In genomic region chr15:93989611-93990010, GRCh38 we compare ENCODE assay signal across 16 cellular contexts.
DNase-seq lines count a peak whose midpoint lies in the region; ATAC-seq and TF ChIP-seq lines count a peak whose summit lies in the region.
"Had no signal": no experiment of that assay in that cellular context is flagged by ENCODE, and none has a peak within 500 bp of the region (broad histone marks: within the 10 kb centered on the region; RNA-seq: fewer than 3 reads in every experiment).

No MANE protein-coding gene starts in this region.

- no peaks in the 10 kb centered on the region for H4K20me1 ChIP-seq in BLaER1
- H4K20me1 ChIP-seq: BLaER1 treated with 17β-estradiol and CSF1 and Interleukin-3, amounts not matched to agents 10 nM and 100 nM had no signal

- H3K4ac ChIP-seq in neuronal stem cell (ENCODE audit: low read length), result no peak overlapping the region

- no CpG with 5 or more reads among the region's 3 CpGs for WGBS in neuronal stem cell (ENCODE audit: extremely low coverage in 2 of 2, insufficient read length in 2 of 2, insufficient replicate concordance in 1 of 2), 2 donors
- WGBS in upper lobe of left lung, 2 donors, result 73 to 83% methylated on average over 3 of the region's 3 CpGs

- no peak overlapping the region for H4K8ac ChIP-seq in neuronal stem cell (ENCODE audit: low read depth, low read length)

- no peak overlapping the region for H2BK120ac ChIP-seq in neuronal stem cell (ENCODE audit: low read depth, low read length)

- no peak overlapping the region for H3K9ac ChIP-seq in BLaER1
- no peak overlapping the region for H3K9ac ChIP-seq in neuronal stem cell (ENCODE audit: low read depth, low read length, poor library complexity)
- H3K9ac ChIP-seq: BLaER1 treated with 17β-estradiol and CSF1 and Interleukin-3, amounts not matched to agents 10 nM and 100 nM had no signal

- intact Hi-C loops in activated T-helper 1 cell treated with anti-CD3 and anti-CD28 coated beads, Interleukin-12 subunit alpha, Interleukin-12 subunit beta, Interleukin-2, Interleukin-4 antibody, amounts not matched to agents 30 ng/mL and 10 ng/mL and 1 ng/mL, durations not matched to agents 14 hours and 24 hours and 36 hours (cut with micrococcal nuclease), result loop anchor here (10.0 kb wide), 1 partner anchor 55 kb away; no protein-coding TSS in a partner anchor

- H2BK12ac ChIP-seq in neuronal stem cell (ENCODE audit: low read length), result peak overlapping the region; percentile 11

- H3K4me3 Mint-ChIP-seq in glutamatergic neuron (ENCODE audit: unreplicated experiment), result no peak overlapping the region
- no peak overlapping the region for H3K4me3 Mint-ChIP-seq in activated T-helper 1 cell treated with anti-CD3 and anti-CD28 coated beads, Interleukin-12 subunit alpha, Interleukin-12 subunit beta, Interleukin-2, Interleukin-4 antibody, amounts not matched to agents 30 ng/mL and 10 ng/mL and 1 ng/mL, durations not matched to agents 14 hours and 24 hours and 36 hours
- H3K4me3 Mint-ChIP-seq: CD8-positive, alpha-beta T cell; IgD-negative memory B cell had no signal

- H3K14ac ChIP-seq in neuronal stem cell (ENCODE audit: low read length), result no peak overlapping the region

- peak overlapping the region; percentile 62 for H3K18ac ChIP-seq in neuronal stem cell (ENCODE audit: low read length)

- H3K36me3 ChIP-seq in BLaER1 (no peaks in the 10 kb centered on the region), SJCRH30 (no peaks in the 10 kb centered on the region), neuronal stem cell (replicated peaks in 1 of 2; ENCODE audit: control insufficient read depth in 2 of 2, insufficient read depth in 2 of 2, low read length in 2 of 2) (no peaks in the 10 kb centered on the region), upper lobe of left lung (no peaks in the 10 kb centered on the region)
- H3K36me3 ChIP-seq: BLaER1 treated with 17β-estradiol and CSF1 and Interleukin-3, amounts not matched to agents 10 nM and 100 nM; HAP-1 had no signal

- H3K79me1 ChIP-seq in neuronal stem cell (ENCODE audit: low read depth, low read length), result no peaks in the 10 kb centered on the region

- no peak overlapping the region for H2AFZ ChIP-seq in neuronal stem cell (ENCODE audit: low read length)

- H3K27ac Mint-ChIP-seq in glutamatergic neuron (ENCODE audit: unreplicated experiment), result peak overlapping the region; percentile 85
- H3K27ac Mint-ChIP-seq in activated T-helper 1 cell treated with anti-CD3 and anti-CD28 coated beads, Interleukin-12 subunit alpha, Interleukin-12 subunit beta, Interleukin-2, Interleukin-4 antibody, amounts not matched to agents 30 ng/mL and 10 ng/mL and 1 ng/mL, durations not matched to agents 14 hours and 24 hours and 36 hours, result no peak overlapping the region
- H3K27ac Mint-ChIP-seq: CD8-positive, alpha-beta T cell; IgD-negative memory B cell had no signal

- ATAC-seq in upper lobe of left lung (ENCODE audit: low FRiP score in 2 of 2), result no peak
- ATAC-seq: CD8-positive, alpha-beta T cell; HepG2 had no signal

- peaks cover 26% of the 10 kb centered on the region for H3K4me1 Mint-ChIP-seq in glutamatergic neuron (ENCODE audit: low read depth, unreplicated experiment)
- peaks cover 22% of the 10 kb centered on the region for H3K4me1 Mint-ChIP-seq in activated T-helper 1 cell treated with anti-CD3 and anti-CD28 coated beads, Interleukin-12 subunit alpha, Interleukin-12 subunit beta, Interleukin-2, Interleukin-4 antibody, amounts not matched to agents 30 ng/mL and 10 ng/mL and 1 ng/mL, durations not matched to agents 14 hours and 24 hours and 36 hours (ENCODE audit: low read depth)
- H3K4me1 Mint-ChIP-seq: IgD-negative memory B cell had no signal

- H2AK5ac ChIP-seq in neuronal stem cell (ENCODE audit: low read depth, low read length), result no peak overlapping the region

- no peak overlapping the region for H2BK15ac ChIP-seq in neuronal stem cell (ENCODE audit: low read length)

- no peak overlapping the region for H4K91ac ChIP-seq in neuronal stem cell (ENCODE audit: low read depth, low read length, poor library complexity)

- H3K4me1 ChIP-seq in BLaER1 (peaks cover 40% of the 10 kb centered on the region), SJCRH30 (peaks cover 21% of the 10 kb centered on the region), neuronal stem cell (ENCODE audit: control insufficient read depth in 2 of 2, insufficient read depth in 1 of 2, low read depth in 1 of 2, low read length in 2 of 2) (peaks cover under 1 to 7% of the 10 kb centered on the region in 2 donors), upper lobe of left lung (no peaks in the 10 kb centered on the region)
- H3K4me1 ChIP-seq: HAP-1 had no signal

- TF ChIP-seq POLR2A in upper lobe of left lung (IDR thresholded peaks at IDR 0.05), result no peak

- TF ChIP-seq EP300 in upper lobe of left lung (IDR thresholded peaks at IDR 0.05), result no peak

- no peak overlapping the region for H3K23ac ChIP-seq in neuronal stem cell (ENCODE audit: low read depth, low read length, poor library complexity)

- H3K9me3 ChIP-seq in BLaER1 (peaks cover 20% of the 10 kb centered on the region; the same call in 1 of the 2 replicates), SJCRH30 (replicated peaks) (no peaks in the 10 kb centered on the region), neuronal stem cell (replicated peaks in 1 of 2; ENCODE audit: control insufficient read depth in 2 of 2, insufficient read depth in 1 of 2, low read depth in 1 of 2, low read length in 2 of 2) (no peaks in the 10 kb centered on the region), upper lobe of left lung (no peaks in the 10 kb centered on the region)
- H3K9me3 ChIP-seq: HAP-1 had no signal

- no peaks in the 10 kb centered on the region for H3K27me3 ChIP-seq in BLaER1
- no peaks in the 10 kb centered on the region for H3K27me3 ChIP-seq in SJCRH30
- no peaks in the 10 kb centered on the region for H3K27me3 ChIP-seq in neuronal stem cell (ENCODE audit: control insufficient read depth in 3 of 3, insufficient read depth in 3 of 3, low read depth in 1 of 3, low read length in 3 of 3)
- H3K27me3 ChIP-seq in upper lobe of left lung, result no peaks in the 10 kb centered on the region
- H3K27me3 ChIP-seq: BLaER1 treated with 17β-estradiol and CSF1 and Interleukin-3, amounts not matched to agents 10 nM and 100 nM had no signal

- no peaks in the 10 kb centered on the region for H3K36me3 Mint-ChIP-seq in glutamatergic neuron (ENCODE audit: unreplicated experiment)
- H3K36me3 Mint-ChIP-seq in activated T-helper 1 cell treated with anti-CD3 and anti-CD28 coated beads, Interleukin-12 subunit alpha, Interleukin-12 subunit beta, Interleukin-2, Interleukin-4 antibody, amounts not matched to agents 30 ng/mL and 10 ng/mL and 1 ng/mL, durations not matched to agents 14 hours and 24 hours and 36 hours (ENCODE audit: low read depth), result no peaks in the 10 kb centered on the region
- H3K36me3 Mint-ChIP-seq: CD8-positive, alpha-beta T cell; IgD-negative memory B cell had no signal

- TF ChIP-seq CTCF in glutamatergic neuron (IDR thresholded peaks at IDR 0.05; ENCODE audit: partially characterized antibody, unreplicated experiment) (no peak), upper lobe of left lung (IDR thresholded peaks at IDR 0.05) (no peak)

- no peak overlapping the region for H2BK5ac ChIP-seq in neuronal stem cell (ENCODE audit: low read length)

- H3K27ac ChIP-seq in BLaER1 (peak overlapping the region; percentile 94), SJCRH30 (peak overlapping the region; percentile 41; the same call in 1 of the 2 replicates), neuronal stem cell (replicated peaks; ENCODE audit: low read length) (no peak overlapping the region), upper lobe of left lung (no peak overlapping the region)

- no peaks in the 10 kb centered on the region for H3K27me3 Mint-ChIP-seq in glutamatergic neuron (ENCODE audit: unreplicated experiment)
- peaks cover under 1% of the 10 kb centered on the region for H3K27me3 Mint-ChIP-seq in activated T-helper 1 cell treated with anti-CD3 and anti-CD28 coated beads, Interleukin-12 subunit alpha, Interleukin-12 subunit beta, Interleukin-2, Interleukin-4 antibody, amounts not matched to agents 30 ng/mL and 10 ng/mL and 1 ng/mL, durations not matched to agents 14 hours and 24 hours and 36 hours (ENCODE audit: insufficient read depth)

- DNase-seq in SJCRH30 (peak; percentile 74 to 83), glutamatergic neuron (peak; percentile 37), neuronal stem cell (ENCODE audit: low spot score) (no peak), upper lobe of left lung (no peak), SW 1271 (lab: John Stamatoyannopoulos, UW) (no peak), NCI-H2107 treated with DMSO at 0.1 percent for 48 hours (lab: John Stamatoyannopoulos, UW; ENCODE audit: unreplicated experiment) (no peak)
- no peak for DNase-seq in activated T-helper 1 cell treated with anti-CD3 and anti-CD28 coated beads, Interleukin-12 subunit alpha, Interleukin-12 subunit beta, Interleukin-2, Interleukin-4 antibody, amounts not matched to agents 30 ng/mL and 10 ng/mL and 1 ng/mL, durations not matched to agents 14 hours and 24 hours and 36 hours (ENCODE audit: low spot score)
- DNase-seq: 8988T; Calu3; CD8-positive, alpha-beta T cell; DMS53 had no signal

- no peak overlapping the region for H3K4me3 ChIP-seq in BLaER1
- no peak overlapping the region for H3K4me3 ChIP-seq in SJCRH30
- H3K4me3 ChIP-seq in neuronal stem cell (ENCODE audit: low read length in 2 of 2), result no peak overlapping the region
- H3K4me3 ChIP-seq in upper lobe of left lung, result no peak overlapping the region
- H3K4me3 ChIP-seq: BLaER1 treated with 17β-estradiol and CSF1 and Interleukin-3, amounts not matched to agents 10 nM and 100 nM; HAP-1 had no signal

- peaks cover 8% of the 10 kb centered on the region for H3K9me3 Mint-ChIP-seq in glutamatergic neuron (ENCODE audit: unreplicated experiment)
- no peaks in the 10 kb centered on the region for H3K9me3 Mint-ChIP-seq in activated T-helper 1 cell treated with anti-CD3 and anti-CD28 coated beads, Interleukin-12 subunit alpha, Interleukin-12 subunit beta, Interleukin-2, Interleukin-4 antibody, amounts not matched to agents 30 ng/mL and 10 ng/mL and 1 ng/mL, durations not matched to agents 14 hours and 24 hours and 36 hours
- H3K9me3 Mint-ChIP-seq: CD8-positive, alpha-beta T cell had no signal

- no peak overlapping the region for H3K4me2 ChIP-seq in BLaER1
- no peak overlapping the region for H3K4me2 ChIP-seq in neuronal stem cell (ENCODE audit: insufficient read depth, low read length, poor library complexity, severe bottlenecking)
- H3K4me2 ChIP-seq: BLaER1 treated with 17β-estradiol and CSF1 and Interleukin-3, amounts not matched to agents 10 nM and 100 nM had no signal

Comparison
In these comparisons a context has a peak if more than half of its experiments do, and no peak if none do; other contexts are left out.
1. H3K27ac ChIP-seq: peak in BLaER1 (single experiment) and SJCRH30 (single experiment); none in neuronal stem cell (single experiment) and upper lobe of left lung (0 of 4).
2. DNase-seq: peak in SJCRH30 (2 of 2) and glutamatergic neuron (single experiment); none in neuronal stem cell (single experiment), activated T-helper 1 cell treated with anti-CD3 and anti-CD28 coated beads, Interleukin-12 subunit alpha, Interleukin-12 subunit beta, Interleukin-2, Interleukin-4 antibody, amounts not matched to agents 30 ng/mL and 10 ng/mL and 1 ng/mL, durations not matched to agents 14 hours and 24 hours and 36 hours (single experiment), upper lobe of left lung (0 of 2), SW 1271 (0 of 2) and NCI-H2107 treated with DMSO at 0.1 percent for 48 hours (single experiment).